In genomic region chr20:47358672-47359532, GRCh38 we compare ENCODE assay signal across 8 cellular contexts. TPM values are rescaled to one million over a fixed set of nuclear protein-coding genes. Genes with fewer than 3 reads are reported as not detected.
DNase-seq lines count a peak whose midpoint lies in the region; ATAC-seq lines count a peak whose summit lies in the region.

No MANE protein-coding gene starts in this region.

- no peak overlapping the region for H3K4me2 ChIP-seq in neuronal stem cell (ENCODE audit: insufficient read depth, low read length, poor library complexity, severe bottlenecking)

- no peaks in the 10 kb centered on the region for H3K27me3 ChIP-seq in neuronal stem cell (ENCODE audit: control insufficient read depth in 3 of 3, insufficient read depth in 3 of 3, low read depth in 1 of 3, low read length in 3 of 3)

- peak overlapping the region; percentile 77 for H2AK5ac ChIP-seq in neuronal stem cell (ENCODE audit: low read depth, low read length)

- ATAC-seq in activated CD4-positive, alpha-beta T cell treated with anti-CD3 and anti-CD28 coated beads for 36 hours, result no peak
- ATAC-seq in activated CD8-positive, alpha-beta T cell treated with anti-CD3 and anti-CD28 coated beads, Interleukin-2, amount 10 ng/mL, durations not matched to agents 7 days and 5 days, result no peak

- peak overlapping the region in 1 of 2 donors; percentile 62 for H3K4me3 ChIP-seq in neuronal stem cell (ENCODE audit: low read length in 2 of 2)

- peak overlapping the region; percentile 99 for H3K27ac ChIP-seq in neuronal stem cell (replicated peaks; ENCODE audit: low read length)

- peak overlapping the region; percentile 97 for H2BK5ac ChIP-seq in neuronal stem cell (ENCODE audit: low read length)

- H2BK120ac ChIP-seq in neuronal stem cell (ENCODE audit: low read depth, low read length), result peak overlapping the region; percentile 56

- CTCF ChIA-PET in activated CD4-positive, alpha-beta T cell treated with anti-CD3 and anti-CD28 coated beads for 36 hours (lab: Charles Lee), result interaction anchor here (0.6 to 2.7 kb wide), 11 partner anchors 11 to 584 kb away, joined by 3 to 22 read pairs (median 3); no protein-coding TSS in a partner anchor
- CTCF ChIA-PET in activated CD8-positive, alpha-beta T cell treated with anti-CD3 and anti-CD28 coated beads, Interleukin-2, amount 10 ng/mL, durations not matched to agents 7 days and 5 days (lab: Charles Lee), result interaction anchor here (0.7 to 16.3 kb wide), 9 partner anchors 9 to 262 kb away, joined by 3 to 206 read pairs (median 4); no protein-coding TSS in a partner anchor

- no peak overlapping the region for H3K14ac ChIP-seq in neuronal stem cell (ENCODE audit: low read length)

- H3K4ac ChIP-seq in neuronal stem cell (ENCODE audit: low read length), result no peak overlapping the region

- H3K4me1 ChIP-seq in neuronal stem cell (ENCODE audit: control insufficient read depth in 2 of 2, insufficient read depth in 1 of 2, low read depth in 1 of 2, low read length in 2 of 2), result peaks cover 43 to 48% of the 10 kb centered on the region in 2 donors

- DNase-seq in activated CD4-positive, alpha-beta T cell treated with anti-CD3 and anti-CD28 coated beads for 36 hours, result peak; percentile 24
- no peak for DNase-seq in activated CD4-positive, alpha-beta T cell treated with anti-CD3 and anti-CD28 coated beads for 1 hour
- peak; percentile 59 for DNase-seq in NCI-H1694 treated with DMSO at 0.1 percent for 48 hours (lab: John Stamatoyannopoulos, UW)
- no peak for DNase-seq in activated CD8-positive, alpha-beta T cell treated with anti-CD3 and anti-CD28 coated beads, Interleukin-2, amount 10 ng/mL, durations not matched to agents 7 days and 5 days
- DNase-seq in foreskin melanocyte, result peak; percentile 86
- no peak for DNase-seq in neuronal stem cell (ENCODE audit: low spot score)
- no peak for DNase-seq in GM19238 (ENCODE audit: insufficient read length, low spot score)
- no peak for DNase-seq in activated gamma-delta T cell (lab: John Stamatoyannopoulos, UW)

- POLR2A ChIA-PET in activated CD4-positive, alpha-beta T cell treated with anti-CD3 and anti-CD28 coated beads for 36 hours (lab: Charles Lee), result no interaction called here
- POLR2A ChIA-PET in activated CD8-positive, alpha-beta T cell treated with anti-CD3 and anti-CD28 coated beads, Interleukin-2, amount 10 ng/mL, durations not matched to agents 7 days and 5 days (lab: Charles Lee), result interaction anchor here (0.6 to 3.6 kb wide), 3 partner anchors 7 to 143 kb away, joined by 3 to 22 read pairs (median 4); partner anchors contain the start of gene NCOA3

- intact Hi-C loops in activated CD4-positive, alpha-beta T cell treated with anti-CD3 and anti-CD28 coated beads for 36 hours (cut with DNase I, micrococcal nuclease), result loop anchor here in 1 of 2 experiments (5.0 kb wide), 2 partner anchors 253 to 368 kb away; no protein-coding TSS in a partner anchor

- H3K79me1 ChIP-seq in neuronal stem cell (ENCODE audit: low read depth, low read length), result no peaks in the 10 kb centered on the region

- WGBS in neuronal stem cell (ENCODE audit: extremely low coverage in 2 of 2, insufficient read length in 2 of 2, insufficient replicate concordance in 1 of 2), 2 donors, result no CpG with 5 or more reads among the region's 17 CpGs

- H3K27me3 Mint-ChIP-seq in activated CD4-positive, alpha-beta T cell treated with anti-CD3 and anti-CD28 coated beads for 36 hours, result no peaks in the 10 kb centered on the region
- no peaks in the 10 kb centered on the region for H3K27me3 Mint-ChIP-seq in activated CD8-positive, alpha-beta T cell treated with anti-CD3 and anti-CD28 coated beads, Interleukin-2, amount 10 ng/mL, durations not matched to agents 7 days and 5 days (ENCODE audit: low read depth)

- peak overlapping the region; percentile 13 for H3K9ac ChIP-seq in neuronal stem cell (ENCODE audit: low read depth, low read length, poor library complexity)

- no peaks in the 10 kb centered on the region for H3K9me3 Mint-ChIP-seq in activated CD4-positive, alpha-beta T cell treated with anti-CD3 and anti-CD28 coated beads for 36 hours (ENCODE audit: low read depth)
- H3K9me3 Mint-ChIP-seq in activated CD8-positive, alpha-beta T cell treated with anti-CD3 and anti-CD28 coated beads, Interleukin-2, amount 10 ng/mL, durations not matched to agents 7 days and 5 days (ENCODE audit: insufficient read depth), result no peaks in the 10 kb centered on the region

- H3K9me3 ChIP-seq in neuronal stem cell (replicated peaks in 1 of 2; ENCODE audit: control insufficient read depth in 2 of 2, insufficient read depth in 1 of 2, low read depth in 1 of 2, low read length in 2 of 2), result no peaks in the 10 kb centered on the region

- H3K4me1 Mint-ChIP-seq in activated CD4-positive, alpha-beta T cell treated with anti-CD3 and anti-CD28 coated beads for 36 hours, result peaks cover 54% of the 10 kb centered on the region
- H3K4me1 Mint-ChIP-seq in activated CD8-positive, alpha-beta T cell treated with anti-CD3 and anti-CD28 coated beads, Interleukin-2, amount 10 ng/mL, durations not matched to agents 7 days and 5 days (ENCODE audit: low read depth), result peaks cover 56% of the 10 kb centered on the region

- peaks cover 15% of the 10 kb centered on the region for H3K36me3 Mint-ChIP-seq in activated CD4-positive, alpha-beta T cell treated with anti-CD3 and anti-CD28 coated beads for 36 hours (ENCODE audit: low read depth)
- peaks cover 21% of the 10 kb centered on the region for H3K36me3 Mint-ChIP-seq in activated CD8-positive, alpha-beta T cell treated with anti-CD3 and anti-CD28 coated beads, Interleukin-2, amount 10 ng/mL, durations not matched to agents 7 days and 5 days (ENCODE audit: low read depth)

- H3K4me3 Mint-ChIP-seq in activated CD4-positive, alpha-beta T cell treated with anti-CD3 and anti-CD28 coated beads for 36 hours, result no peak overlapping the region
- no peak overlapping the region for H3K4me3 Mint-ChIP-seq in activated CD8-positive, alpha-beta T cell treated with anti-CD3 and anti-CD28 coated beads, Interleukin-2, amount 10 ng/mL, durations not matched to agents 7 days and 5 days

- peak overlapping the region; percentile 98 for H3K27ac Mint-ChIP-seq in activated CD4-positive, alpha-beta T cell treated with anti-CD3 and anti-CD28 coated beads for 36 hours
- peak overlapping the region; percentile 27 for H3K27ac Mint-ChIP-seq in activated CD8-positive, alpha-beta T cell treated with anti-CD3 and anti-CD28 coated beads, Interleukin-2, amount 10 ng/mL, durations not matched to agents 7 days and 5 days

- H2AFZ ChIP-seq in neuronal stem cell (ENCODE audit: low read length), result peak overlapping the region; percentile 64

- H4K8ac ChIP-seq in neuronal stem cell (ENCODE audit: low read depth, low read length), result no peak overlapping the region

- peak overlapping the region; percentile 5 for H3K23ac ChIP-seq in neuronal stem cell (ENCODE audit: low read depth, low read length, poor library complexity)

- no peak overlapping the region for H2BK15ac ChIP-seq in neuronal stem cell (ENCODE audit: low read length)

- H4K91ac ChIP-seq in neuronal stem cell (ENCODE audit: low read depth, low read length, poor library complexity), result peak overlapping the region; percentile 41

- H2BK12ac ChIP-seq in neuronal stem cell (ENCODE audit: low read length), result no peak overlapping the region

- peaks cover 0 to 9% of the 10 kb centered on the region in 2 donors for H3K36me3 ChIP-seq in neuronal stem cell (replicated peaks in 1 of 2; ENCODE audit: control insufficient read depth in 2 of 2, insufficient read depth in 2 of 2, low read length in 2 of 2)

- peak overlapping the region; percentile 86 for H3K18ac ChIP-seq in neuronal stem cell (ENCODE audit: low read length)

RNA-seq across cellular contexts. Expression of gene ZMYND8, which starts 2.4 kb away (rescaled TPM):
- total RNA-seq in activated CD4-positive, alpha-beta T cell treated with anti-CD3 and anti-CD28 coated beads for 36 hours, result 10 to 100 TPM; 33.7 to 50.3 TPM
- total RNA-seq in activated CD8-positive, alpha-beta T cell treated with anti-CD3 and anti-CD28 coated beads, Interleukin-2, amount 10 ng/mL, durations not matched to agents 7 days and 5 days, result 10 to 100 TPM; 44.3 to 44.7 TPM
- 44.7 TPM for polyA plus RNA-seq in neuronal stem cell (2013, experiment 1 of 2)
- polyA plus RNA-seq in neuronal stem cell (2013, experiment 2 of 2), result 45.0 TPM

Comparison
In these comparisons a context has a peak if more than half of its experiments do, and no peak if none do; other contexts are left out.
1. DNase-seq: peak in activated CD4-positive, alpha-beta T cell treated with anti-CD3 and anti-CD28 coated beads for 36 hours (single experiment), NCI-H1694 treated with DMSO at 0.1 percent for 48 hours (single experiment) and foreskin melanocyte (single experiment); none in activated CD4-positive, alpha-beta T cell treated with anti-CD3 and anti-CD28 coated beads for 1 hour (single experiment), activated CD8-positive, alpha-beta T cell treated with anti-CD3 and anti-CD28 coated beads, Interleukin-2, amount 10 ng/mL, durations not matched to agents 7 days and 5 days (single experiment), neuronal stem cell (single experiment), GM19238 (single experiment) and activated gamma-delta T cell (single experiment).